29 cellular contexts compared by ENCODE assay signal in genomic region chr21:42176864-42177263, GRCh38. TPM values are rescaled to one million over a fixed set of nuclear protein-coding genes. Genes with fewer than 3 reads are reported as not detected.
"Had no signal": no experiment of that assay in that cellular context is flagged by ENCODE, and none has a peak within 500 bp of the region (broad histone marks: within the 10 kb centered on the region; RNA-seq: fewer than 3 reads in every experiment).

No MANE protein-coding gene starts in this region.

- ATAC-seq: activated CD8-positive, alpha-beta T cell treated with anti-CD3 and anti-CD28 coated beads for 36 hours; activated naive CD8-positive, alpha-beta T cell treated with anti-CD3 and anti-CD28 coated beads, Interleukin-2, amount 50 U/mL, for 24 hours; left colon; psoas muscle; stimulated activated memory B cell treated with anti-CD40 and anti-IgM and Interleukin-4, amounts not matched to agents 10 μg/mL and 1 μg/mL and 100 μg/mL, for 72 hours; WTC11 had no signal

- H3K27me3 Mint-ChIP-seq: activated CD8-positive, alpha-beta T cell treated with anti-CD3 and anti-CD28 coated beads for 36 hours; activated naive CD4-positive, alpha-beta T cell treated with anti-CD3 and anti-CD28 coated beads, Interleukin-2, amount 50 U/mL, for 24 hours; activated naive CD8-positive, alpha-beta T cell treated with anti-CD3 and anti-CD28 coated beads, Interleukin-2, amount 50 U/mL, for 24 hours; central memory CD8-positive, alpha-beta T cell; stimulated activated memory B cell treated with anti-CD40 and anti-IgM and Interleukin-4, amounts not matched to agents 10 μg/mL and 1 μg/mL and 100 μg/mL, for 72 hours had no signal

- H3K9me3 Mint-ChIP-seq: activated CD8-positive, alpha-beta T cell treated with anti-CD3 and anti-CD28 coated beads for 36 hours; activated naive CD4-positive, alpha-beta T cell treated with anti-CD3 and anti-CD28 coated beads, Interleukin-2, amount 50 U/mL, for 24 hours; activated naive CD8-positive, alpha-beta T cell treated with anti-CD3 and anti-CD28 coated beads, Interleukin-2, amount 50 U/mL, for 24 hours; activated T-helper 2 cell treated with anti-CD3 and anti-CD28 coated beads, Interferon-gamma antibody, Interleukin-2, Interleukin-4, amounts not matched to agents 10 μg/mL and 5 μg/mL and 100 μg/mL, durations not matched to agents 14 hours and 24 hours and 36 hours; central memory CD8-positive, alpha-beta T cell; mesothelial cell of epicardium; stimulated activated memory B cell treated with anti-CD40 and anti-IgM and Interleukin-4, amounts not matched to agents 10 μg/mL and 1 μg/mL and 100 μg/mL, for 72 hours; type B pancreatic cell had no signal

- H3K36me3 ChIP-seq: colonic mucosa, stomach, uterus had no signal

- H3K27me3 ChIP-seq: colonic mucosa, stomach, uterus had no signal

- H3K4me3 Mint-ChIP-seq: activated CD8-positive, alpha-beta T cell treated with anti-CD3 and anti-CD28 coated beads for 36 hours; activated naive CD4-positive, alpha-beta T cell treated with anti-CD3 and anti-CD28 coated beads, Interleukin-2, amount 50 U/mL, for 24 hours; activated naive CD8-positive, alpha-beta T cell treated with anti-CD3 and anti-CD28 coated beads, Interleukin-2, amount 50 U/mL, for 24 hours; central memory CD8-positive, alpha-beta T cell; mesothelial cell of epicardium; naive B cell; stimulated activated memory B cell treated with anti-CD40 and anti-IgM and Interleukin-4, amounts not matched to agents 10 μg/mL and 1 μg/mL and 100 μg/mL, for 72 hours; type B pancreatic cell; WTC11 had no signal

- H3K4me1 ChIP-seq: colonic mucosa, parathyroid adenoma, psoas muscle, uterus had no signal

- H3K27ac Mint-ChIP-seq: activated CD8-positive, alpha-beta T cell treated with anti-CD3 and anti-CD28 coated beads for 36 hours; activated naive CD4-positive, alpha-beta T cell treated with anti-CD3 and anti-CD28 coated beads, Interleukin-2, amount 50 U/mL, for 24 hours; activated naive CD8-positive, alpha-beta T cell treated with anti-CD3 and anti-CD28 coated beads, Interleukin-2, amount 50 U/mL, for 24 hours; activated T-helper 2 cell treated with anti-CD3 and anti-CD28 coated beads, Interferon-gamma antibody, Interleukin-2, Interleukin-4, amounts not matched to agents 10 μg/mL and 5 μg/mL and 100 μg/mL, durations not matched to agents 14 hours and 24 hours and 36 hours; mesothelial cell of epicardium; stimulated activated memory B cell treated with anti-CD40 and anti-IgM and Interleukin-4, amounts not matched to agents 10 μg/mL and 1 μg/mL and 100 μg/mL, for 72 hours; type B pancreatic cell; WTC11 had no signal

- H3K4me3 ChIP-seq: colonic mucosa, psoas muscle, smooth muscle cell, stomach, uterus had no signal

- H3K9me3 ChIP-seq: colonic mucosa, psoas muscle, stomach, uterus had no signal

- H3K36me3 Mint-ChIP-seq: activated naive CD4-positive, alpha-beta T cell treated with anti-CD3 and anti-CD28 coated beads, Interleukin-2, amount 50 U/mL, for 24 hours; mesothelial cell of epicardium; naive B cell; stimulated activated memory B cell treated with anti-CD40 and anti-IgM and Interleukin-4, amounts not matched to agents 10 μg/mL and 1 μg/mL and 100 μg/mL, for 72 hours; type B pancreatic cell; WTC11 had no signal

- H3K27ac ChIP-seq: colonic mucosa, parathyroid adenoma, psoas muscle had no signal

- DNase-seq: activated CD4-positive, alpha-beta T cell treated with anti-CD3 and anti-CD28 coated beads for 1 hour; activated CD4-positive, alpha-beta T cell treated with anti-CD3 and anti-CD28 coated beads, Interleukin-2, amount 50 U/mL, for 1 hour; activated CD8-positive, alpha-beta T cell treated with anti-CD3 and anti-CD28 coated beads for 36 hours; activated naive CD8-positive, alpha-beta T cell treated with anti-CD3 and anti-CD28 coated beads, Interleukin-2, amount 50 U/mL, for 24 hours; activated T-cell treated with anti-CD3 and anti-CD28 coated beads, Interleukin-2, amount 50 U/mL, for 48 hours; colonic mucosa; effector CD8-positive, alpha-beta T cell; hippocampal formation; kidney; left colon; naive B cell; nucleus accumbens; psoas muscle; stimulated activated CD4-positive, alpha-beta T cell treated with anti-CD3 and anti-CD28 coated beads, Interleukin-1b, Interleukin-23, amount 100 ng/mL, for 48 hours; stimulated activated CD4-positive, alpha-beta T cell treated with anti-CD3 and anti-CD28 coated beads, Interleukin-4, amount 100 ng/mL, for 4 hours; stimulated activated CD8-positive, alpha-beta memory T cell treated with anti-CD3 and anti-CD28 coated beads, Interleukin-4, amount 100 ng/mL, for 48 hours; stomach; T-helper 2 cell; uterus had no signal

- H3K9ac ChIP-seq: parathyroid adenoma had no signal

- H3K4me1 Mint-ChIP-seq: activated naive CD4-positive, alpha-beta T cell treated with anti-CD3 and anti-CD28 coated beads, Interleukin-2, amount 50 U/mL, for 24 hours; activated naive CD8-positive, alpha-beta T cell treated with anti-CD3 and anti-CD28 coated beads, Interleukin-2, amount 50 U/mL, for 24 hours; central memory CD8-positive, alpha-beta T cell; mesothelial cell of epicardium; naive B cell; WTC11 had no signal

RNA-seq across cellular contexts. Expression of gene ABCG1, which starts 42.1 kb away (rescaled TPM):
- total RNA-seq: epithelial cell of proximal tubule had no signal
